Comparison of ENCODE assay signal across 8 cellular contexts in genomic region chr12:27434673-27435565, GRCh38. TPM values are rescaled to one million over a fixed set of nuclear protein-coding genes. Genes with fewer than 3 reads are reported as not detected.
A peak's percentile ranks its signal among the peaks of the same experiment; 100 is the strongest.
DNase-seq lines count a peak whose midpoint lies in the region; ATAC-seq, FAIRE-seq and TF ChIP-seq lines count a peak whose summit lies in the region.

No MANE protein-coding gene starts in this region.

- no peaks in the 10 kb centered on the region for H3K9me3 ChIP-seq in kidney (ENCODE audit: control insufficient read depth in 1 of 2, low read length in 2 of 2)
- H3K9me3 ChIP-seq in transverse colon = no peaks in the 10 kb centered on the region

- H3K27ac ChIP-seq in kidney (ENCODE audit: low read depth in 2 of 2, low read length in 2 of 2) = no peak overlapping the region
- H3K27ac ChIP-seq in transverse colon = no peak overlapping the region

- no peaks in the 10 kb centered on the region for H3K27me3 ChIP-seq in transverse colon

- intact Hi-C loops in kidney (cut with DNase I) = no loop called here
- intact Hi-C loops in transverse colon (cut with DNase I; ENCODE audit: low total_unique reads) = loop anchor here (5.0 kb wide), 1 partner anchor 212 kb away; no protein-coding TSS in a partner anchor
- intact Hi-C loops in posterior vena cava (cut with DNase I) = loop anchor here in 1 of 2 donors (10.0 kb wide), 1 partner anchor 200 kb away; no protein-coding TSS in a partner anchor

- peak; percentile 18 for DNase-seq in activated CD8-positive, alpha-beta memory T cell treated with anti-CD3 and anti-CD28 coated beads, Interleukin-2, amount 50 U/mL, for 4 hours
- DNase-seq in activated CD8-positive, alpha-beta memory T cell treated with anti-CD3 and anti-CD28 coated beads, Interleukin-2, amount 50 U/mL, for 48 hours = no peak
- DNase-seq in NB4 (ENCODE audit: low read depth) (peak; percentile 54), astrocyte of the cerebellum (ENCODE audit: low read depth) (no peak), kidney (no peak), transverse colon (no peak), posterior vena cava (ENCODE audit: low spot score) (no peak)

- ATAC-seq in HG03378 (IDR thresholded peaks at IDR 0.05; ENCODE audit: unreplicated experiment) = no peak

- TF ChIP-seq EP300 in transverse colon (IDR thresholded peaks at IDR 0.05; ENCODE audit: low read depth) = no peak

- H3K9ac ChIP-seq in kidney (ENCODE audit: low read length in 2 of 2) = no peak overlapping the region

- no peak for FAIRE-seq in kidney (lab: Jason Lieb, UNC)

- H3K4me3 ChIP-seq in NB4 (ENCODE audit: low read depth, low read length) (no peak overlapping the region), astrocyte of the cerebellum (ENCODE audit: low read depth, low read length) (no peak overlapping the region), kidney (ENCODE audit: low read length in 2 of 2) (no peak overlapping the region), transverse colon (no peak overlapping the region)

- TF ChIP-seq POLR2A in NB4 (IDR thresholded peaks at IDR 0.05; ENCODE audit: extremely low read depth, insufficient read length) (no peak), transverse colon (IDR thresholded peaks at IDR 0.05) (no peak)

- no peaks in the 10 kb centered on the region for H3K36me3 ChIP-seq in kidney (ENCODE audit: control insufficient read depth in 1 of 2, insufficient read depth in 2 of 2, low read length in 2 of 2)
- H3K36me3 ChIP-seq in transverse colon = no peaks in the 10 kb centered on the region

- TF ChIP-seq CTCF in NB4 (IDR thresholded peaks at IDR 0.05; ENCODE audit: low read depth, low read length) (peak; percentile 79), astrocyte of the cerebellum (IDR thresholded peaks at IDR 0.05; ENCODE audit: low read depth, low read length, missing control alignments) (peak; percentile 61), kidney (IDR thresholded peaks at IDR 0.05; ENCODE audit: borderline replicate concordance, extremely low read depth, insufficient read depth) (peak; percentile 51), transverse colon (IDR thresholded peaks at IDR 0.05) (peak in 4 of 5 experiments; percentile 17 to 75 (median 48))

- 20 to 35% methylated on average over 2 to 5 of the region's 6 CpGs for WGBS in transverse colon (ENCODE audit: low coverage in 1 of 2), 2 donors

- in situ Hi-C loops in astrocyte of the cerebellum (cut with HindIII; ENCODE audit: low sequenced_read_pairs) = loop anchor here (5.0 to 10.0 kb wide), 3 partner anchors 38 to 200 kb away; no protein-coding TSS in a partner anchor
- in situ Hi-C loops in transverse colon (cut with MboI; ENCODE audit: low pct_ligation_motif_present in 1 of 4, low pct_unique_long_range_greater_than_20kb in 1 of 4, low sequenced_read_pairs in 3 of 4) = loop anchor here (10.0 to 25.0 kb wide), 3 partner anchors 200 to 227 kb away; no protein-coding TSS in a partner anchor

- H3K4me1 ChIP-seq in kidney (ENCODE audit: control insufficient read depth in 1 of 2, insufficient read depth in 1 of 2, low read depth in 1 of 2, low read length in 2 of 2) = peaks cover 0 to 2% of the 10 kb centered on the region in 2 donors
- H3K4me1 ChIP-seq in transverse colon = no peaks in the 10 kb centered on the region

RNA-seq across cellular contexts. Expression of gene SMCO2, which starts 11.6 kb away (rescaled TPM):
- total RNA-seq in kidney = 0.38 TPM
- polyA plus RNA-seq in kidney (ENCODE audit: insufficient read depth, low read depth, low replicate concordance) = not detected
- total RNA-seq in transverse colon = not detected
- total RNA-seq in posterior vena cava = under 1 TPM in 1 of 2 donors, not detected in 1; 0.67 TPM

Comparison
In these comparisons a context has a peak if more than half of its experiments do, and no peak if none do; other contexts are left out.
1. DNase-seq: peak in activated CD8-positive, alpha-beta memory T cell treated with anti-CD3 and anti-CD28 coated beads, Interleukin-2, amount 50 U/mL, for 4 hours (single experiment) and NB4 (single experiment); none in activated CD8-positive, alpha-beta memory T cell treated with anti-CD3 and anti-CD28 coated beads, Interleukin-2, amount 50 U/mL, for 48 hours (single experiment), astrocyte of the cerebellum (single experiment), kidney (single experiment), transverse colon (single experiment) and posterior vena cava (single experiment).
2. Peak in every context shown above with its lines, with median percentiles within 50 percentile points of each other: CTCF ChIP-seq.